Comparison of ENCODE assay signal across 9 cellular contexts in the genomic region with DNA sequence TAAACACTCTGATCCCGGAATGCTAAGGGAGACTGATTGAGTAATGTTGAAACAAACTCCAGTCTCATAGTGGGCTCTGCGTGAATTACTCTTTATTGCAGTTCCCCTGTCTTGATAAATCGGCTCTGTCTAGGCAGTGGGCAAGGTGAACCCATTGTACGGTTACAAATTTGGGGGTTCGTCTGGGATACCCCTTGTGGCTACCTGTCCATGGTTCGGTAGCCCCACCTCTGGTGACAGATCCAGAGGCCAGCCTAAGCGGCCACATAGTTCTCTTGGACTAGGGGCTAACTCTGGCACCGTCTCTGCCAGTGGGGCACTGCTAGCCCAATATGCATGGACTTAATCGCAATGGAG. TPM values are rescaled to one million over a fixed set of nuclear protein-coding genes. Genes with fewer than 3 reads are reported as not detected.
DNase-seq lines count a peak whose midpoint lies in the region; ATAC-seq and TF ChIP-seq lines count a peak whose summit lies in the region.
"Had no signal": no experiment of that assay in that cellular context is flagged by ENCODE, and none has a peak within 500 bp of the region (broad histone marks: within the 10 kb centered on the region; RNA-seq: fewer than 3 reads in every experiment).

No MANE protein-coding gene starts in this region.

- H3K27ac ChIP-seq in RWPE1 (peak overlapping the region; percentile 96), esophagus muscularis mucosa (replicated peaks in 1 of 4) (peak overlapping the region in 2 of 4 donors; percentile 92 to 98), rectal smooth muscle tissue (ENCODE audit: low read depth, low read length) (no peak overlapping the region)

- 91% methylated on average over 9 of the region's 9 CpGs for WGBS in esophagus muscularis mucosa

- DNase-seq in GM12864 (ENCODE audit: low read depth), result no peak
- DNase-seq in RWPE1 (ENCODE audit: low spot score), result no peak
- no peak for DNase-seq in esophagus muscularis mucosa (ENCODE audit: extremely low spot score)
- DNase-seq in activated CD8-positive, alpha-beta memory T cell treated with anti-CD3 and anti-CD28 coated beads for 24 hours, result no peak

- H3K27me3 ChIP-seq in esophagus muscularis mucosa (no peaks in the 10 kb centered on the region), rectal smooth muscle tissue (ENCODE audit: control insufficient read depth, insufficient read depth, low read length) (no peaks in the 10 kb centered on the region)
- H3K27me3 ChIP-seq: ovary had no signal

- CTCF ChIA-PET in RWPE1 (lab: Yijun Ruan, JAX), result interaction anchor here (0.6 kb wide), 1 partner anchor 24 kb away, joined by 3 read pairs; no protein-coding TSS in a partner anchor

- POLR2A ChIA-PET in RWPE1 (lab: Yijun Ruan, JAX; ENCODE audit: low non-redundant PET), result no interaction called here

- no peak for TF ChIP-seq EP300 in esophagus muscularis mucosa (IDR thresholded peaks at IDR 0.05)

- intact Hi-C loops in esophagus muscularis mucosa (cut with DNase I), result loop anchor here (2.0 kb wide), 1 partner anchor 55 kb away; a partner anchor contains a TSS

- peaks cover 24 to 43% (median 41%) of the 10 kb centered on the region in 4 donors for H3K4me1 ChIP-seq in esophagus muscularis mucosa
- peaks cover 29% of the 10 kb centered on the region for H3K4me1 ChIP-seq in rectal smooth muscle tissue (ENCODE audit: control insufficient read depth, insufficient read depth, low read length)

- no peaks in the 10 kb centered on the region for H3K36me3 ChIP-seq in esophagus muscularis mucosa
- H3K36me3 ChIP-seq in rectal smooth muscle tissue (ENCODE audit: control insufficient read depth, insufficient read depth, low read length), result no peaks in the 10 kb centered on the region
- H3K36me3 ChIP-seq: ovary had no signal

- H3K4me3 ChIP-seq in GM12864 (ENCODE audit: low read depth, low read length) (peak overlapping the region; percentile 95), esophagus muscularis mucosa (peak overlapping the region; percentile 83 to 98 (median 94)), rectal smooth muscle tissue (ENCODE audit: low read length) (peak overlapping the region; percentile 94)

- no peak for TF ChIP-seq POLR2A in esophagus muscularis mucosa (IDR thresholded peaks at IDR 0.05; ENCODE audit: low read depth)

- no peak overlapping the region for H3K9ac ChIP-seq in rectal smooth muscle tissue (ENCODE audit: low read length)

- TF ChIP-seq CTCF in GM12864 (IDR thresholded peaks at IDR 0.05; ENCODE audit: low read depth, low read length, missing control alignments) (no peak), RWPE1 (conservative IDR thresholded peaks at IDR 0.05; ENCODE audit: low read depth) (no peak), esophagus muscularis mucosa (IDR thresholded peaks at IDR 0.05) (no peak)

- no peak for ATAC-seq in HG03135 (IDR thresholded peaks at IDR 0.05; ENCODE audit: unreplicated experiment)
- ATAC-seq in GM21619 (IDR thresholded peaks at IDR 0.05; ENCODE audit: unreplicated experiment), result no peak
- no peak for ATAC-seq in GM18870 (IDR thresholded peaks at IDR 0.05; ENCODE audit: unreplicated experiment)

- H3K9me3 ChIP-seq in esophagus muscularis mucosa, result no peaks in the 10 kb centered on the region
- H3K9me3 ChIP-seq: ovary had no signal

RNA-seq across cellular contexts. Expression of a gene that starts 1.1 kb away (rescaled TPM):
- 100 to 1,000 TPM in 1 of 4 donors, 10 to 100 TPM in 3; 85.0 to 110 (median 92.2) TPM for total RNA-seq in esophagus muscularis mucosa

RNA-seq across cellular contexts. Expression of a gene that starts 56.1 kb away (rescaled TPM):
- 10 to 100 TPM; 42.8 to 72.0 (median 55.3) TPM for total RNA-seq in esophagus muscularis mucosa

RNA-seq across cellular contexts. Expression of a gene that starts 56.3 kb away (rescaled TPM):
- 100 to 1,000 TPM in 1 of 4 donors, 10 to 100 TPM in 3; 76.4 to 101 (median 92.5) TPM for total RNA-seq in esophagus muscularis mucosa
